In the genomic region with DNA sequence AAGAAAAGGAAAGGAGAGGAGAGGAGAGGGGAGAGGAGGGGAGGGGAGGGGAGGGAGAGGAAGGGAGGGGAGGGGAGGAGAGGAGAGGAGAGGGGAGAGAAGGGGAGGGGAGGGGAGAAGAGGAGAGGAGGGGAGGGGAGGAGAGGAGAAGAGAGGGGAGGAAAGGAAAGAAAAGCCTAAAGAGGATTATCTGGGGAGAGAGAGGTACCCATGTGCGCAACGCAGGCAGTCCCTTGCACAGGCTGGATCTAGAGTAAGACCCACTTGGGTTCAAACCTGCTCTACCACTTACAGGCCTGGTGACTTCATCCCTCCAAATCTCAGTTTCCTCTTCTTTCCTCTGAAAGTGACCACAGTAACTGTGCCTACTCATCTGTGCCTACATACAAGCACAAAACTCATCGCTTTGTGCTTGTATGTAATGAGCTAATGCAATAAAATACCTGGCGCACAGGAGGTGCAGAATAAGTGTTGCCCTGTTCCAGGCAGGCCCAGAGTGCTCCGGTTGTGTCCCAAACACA, we compare ENCODE assay signal across 8 cellular contexts. TPM values are rescaled to one million over a fixed set of nuclear protein-coding genes. Genes with fewer than 3 reads are reported as not detected.
A peak's percentile ranks its signal among the peaks of the same experiment; 100 is the strongest.
DNase-seq lines count a peak whose midpoint lies in the region; ATAC-seq, FAIRE-seq and TF ChIP-seq lines count a peak whose summit lies in the region.

No MANE protein-coding gene starts in this region.

- in situ Hi-C loops in mammary epithelial cell (cut with MboI; ENCODE audit: low sequenced_read_pairs in 2 of 2) = no loop called here

- peaks cover 28% of the 10 kb centered on the region for H3K4me1 ChIP-seq in mammary epithelial cell (ENCODE audit: insufficient read depth, low read length)
- H3K4me1 ChIP-seq in testis = peaks cover 25% of the 10 kb centered on the region

- WGBS in mammary epithelial cell (ENCODE audit: low coverage, missing lambda C conversion rate) = 71% methylated on average over 3 of the region's 5 CpGs
- WGBS in testis, 2 donors = 68 to 81% methylated on average over 5 of the region's 5 CpGs

- no TSS peak for BruUV-seq in mammary epithelial cell (replicated peaks; lab: Mats Ljungman, UMichigan)

- no peaks in the 10 kb centered on the region for H3K9me3 Mint-ChIP-seq in osteocyte (ENCODE audit: unreplicated experiment)

- no peak for TF ChIP-seq POLR2A in testis (IDR thresholded peaks at IDR 0.05)

- peak overlapping the region; percentile 83 for H3K4me3 Mint-ChIP-seq in osteocyte (ENCODE audit: unreplicated experiment)

- TF ChIP-seq CTCF in mammary epithelial cell (conservative IDR thresholded peaks at IDR 0.05 in 1 of 2, IDR thresholded peaks at IDR 0.05 in 1 of 2; ENCODE audit: extremely low read depth in 1 of 2, insufficient read depth in 1 of 2, low read depth in 1 of 2, low read length in 2 of 2) (no peak), osteocyte (IDR thresholded peaks at IDR 0.05) (no peak), testis (IDR thresholded peaks at IDR 0.05) (no peak)

- no peaks in the 10 kb centered on the region for H3K36me3 Mint-ChIP-seq in osteocyte (ENCODE audit: unreplicated experiment)

- H3K27me3 Mint-ChIP-seq in osteocyte (ENCODE audit: unreplicated experiment) = no peaks in the 10 kb centered on the region

- ATAC-seq in GM19023 (IDR thresholded peaks at IDR 0.05; ENCODE audit: unreplicated experiment) = no peak
- no peak for ATAC-seq in GM18870 (IDR thresholded peaks at IDR 0.05; ENCODE audit: unreplicated experiment)

- H3K4me2 ChIP-seq in mammary epithelial cell (ENCODE audit: insufficient read depth, low read depth, low read length) = no peak overlapping the region

- FAIRE-seq in GM18507 (lab: Jason Lieb, UNC) = peak; percentile 15

- no peak overlapping the region for H3K9ac ChIP-seq in mammary epithelial cell (ENCODE audit: insufficient read depth, low read length)

- no peaks in the 10 kb centered on the region for H3K9me3 ChIP-seq in mammary epithelial cell (replicated peaks; ENCODE audit: insufficient read depth, low read length)
- no peaks in the 10 kb centered on the region for H3K9me3 ChIP-seq in testis

- H4K20me1 ChIP-seq in mammary epithelial cell (ENCODE audit: insufficient read depth, low read length) = peaks cover 2% of the 10 kb centered on the region

- DNase-seq in GM18507 (ENCODE audit: extremely low spot score, insufficient read length, low read depth) (no peak), NCI-H82 treated with DMSO at 0.1 percent for 48 hours (lab: John Stamatoyannopoulos, UW; ENCODE audit: unreplicated experiment) (peak; percentile 80), mammary epithelial cell (no peak), osteocyte (ENCODE audit: extremely low spot score, unreplicated experiment) (no peak), NCI-H748 (lab: John Stamatoyannopoulos, UW; ENCODE audit: unreplicated experiment) (no peak), testis (no peak)

- H3K36me3 ChIP-seq in mammary epithelial cell (ENCODE audit: insufficient read depth, low read length) = no peaks in the 10 kb centered on the region
- no peaks in the 10 kb centered on the region for H3K36me3 ChIP-seq in testis (ENCODE audit: low read depth, missing control alignments)

- H3K4me3 ChIP-seq in mammary epithelial cell (replicated peaks in 1 of 3; ENCODE audit: insufficient read depth in 1 of 3, low read depth in 2 of 3, low read length in 3 of 3) (no peak overlapping the region), testis (peak overlapping the region in 1 of 2 donors; percentile 83)

- H3K79me2 ChIP-seq in mammary epithelial cell (ENCODE audit: insufficient read depth, low read length) = peaks cover 26% of the 10 kb centered on the region

- peak overlapping the region; percentile 45 for H3K27ac Mint-ChIP-seq in osteocyte (ENCODE audit: unreplicated experiment)

- intact Hi-C loops in mammary epithelial cell (cut with micrococcal nuclease) = no loop called here
- intact Hi-C loops in testis (cut with DNase I; ENCODE audit: low total_unique reads) = no loop called here

- CTCF ChIA-PET in mammary epithelial cell (lab: Charles Lee; ENCODE audit: low non-redundant PET) = no interaction called here

- peaks cover 31% of the 10 kb centered on the region for H3K4me1 Mint-ChIP-seq in osteocyte (ENCODE audit: unreplicated experiment)

- H3K27ac ChIP-seq in mammary epithelial cell (ENCODE audit: insufficient read depth, low read depth, low read length) (no peak overlapping the region), testis (no peak overlapping the region)

- H3K27me3 ChIP-seq in mammary epithelial cell (ENCODE audit: insufficient read depth, low read length) = no peaks in the 10 kb centered on the region
- no peaks in the 10 kb centered on the region for H3K27me3 ChIP-seq in testis

- H2AFZ ChIP-seq in mammary epithelial cell (ENCODE audit: low read depth, low read length) = peak overlapping the region; percentile 90

- dilution Hi-C loops in mammary epithelial cell (cut with HindIII; ENCODE audit: low sequenced_read_pairs) = no loop called here

RNA-seq across cellular contexts. Expression of gene MAP1S, which starts 0.8 kb away (rescaled TPM):
- total RNA-seq in mammary epithelial cell (10 to 100 TPM; 15.3 to 50.5 TPM), osteocyte (56.5 and 63.1 TPM in 2 replicates), testis (100 to 1,000 TPM in 1 of 2 donors, 10 to 100 TPM in 1; 95.5 to 106 TPM)
- polyA plus RNA-seq in mammary epithelial cell (14.0 TPM), testis (ENCODE audit: insufficient read depth, low read depth, low replicate concordance) (123 TPM)
- 106 TPM for polyA minus RNA-seq in mammary epithelial cell

RNA-seq across cellular contexts. Expression of gene UNC13A, which starts 30.4 kb away (rescaled TPM):
- total RNA-seq in mammary epithelial cell (under 1 TPM in 1 of 2 donors, not detected in 1; 0.73 TPM), osteocyte (1.3 and 1.6 TPM in 2 replicates), testis (1 to 10 TPM; 2.6 to 3.2 TPM)
- polyA plus RNA-seq in mammary epithelial cell (0.05 TPM), testis (ENCODE audit: insufficient read depth, low read depth, low replicate concordance) (1.2 TPM)
- 0.57 TPM for polyA minus RNA-seq in mammary epithelial cell

RNA-seq across cellular contexts. Expression of gene FCHO1, which starts 32.8 kb away (rescaled TPM):
- total RNA-seq in mammary epithelial cell = 1 to 10 TPM; 1.7 to 2.8 TPM
- 0.22 TPM for polyA plus RNA-seq in mammary epithelial cell
- 4.6 TPM for polyA minus RNA-seq in mammary epithelial cell
- total RNA-seq in osteocyte = 0.56 and 1.0 TPM in 2 replicates
- total RNA-seq in testis = 10 to 100 TPM; 12.8 to 15.6 TPM
- polyA plus RNA-seq in testis (ENCODE audit: insufficient read depth, low read depth, low replicate concordance) = 9.8 TPM
